Comparison of ENCODE assay signal across 6 cellular contexts in the genomic region with DNA sequence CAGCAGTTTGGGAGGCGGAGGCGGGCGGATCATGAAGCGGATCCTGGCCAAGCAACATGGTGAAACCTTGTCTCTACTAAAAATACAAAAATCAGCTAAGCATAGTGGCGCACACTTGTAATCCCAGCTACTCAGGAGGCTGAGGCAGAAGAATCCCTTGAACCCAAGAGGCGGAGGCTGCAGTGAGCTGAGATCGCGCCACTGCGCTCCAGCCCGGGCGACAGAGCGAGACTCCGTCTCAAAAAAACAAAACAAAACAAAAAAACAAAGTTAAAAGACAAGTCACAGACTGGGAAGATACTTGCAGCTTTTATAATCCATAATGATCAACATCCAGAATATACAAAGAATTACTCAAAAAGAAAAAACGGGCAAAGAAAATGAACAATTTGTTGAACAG. TPM values are rescaled to one million over a fixed set of nuclear protein-coding genes. Genes with fewer than 3 reads are reported as not detected.
"Had no signal": no experiment of that assay in that cellular context is flagged by ENCODE, and none has a peak within 500 bp of the region (broad histone marks: within the 10 kb centered on the region; RNA-seq: fewer than 3 reads in every experiment).

No MANE protein-coding gene starts in this region.

RNA-seq across cellular contexts. Expression of a gene that starts 57.2 kb away (rescaled TPM):
- total RNA-seq: esophagus muscularis mucosa, gastrocnemius medialis, gastroesophageal sphincter, glomerular endothelial cell, heart left ventricle, heart right ventricle had no signal
